ENCODE assay signal across 25 cellular contexts in genomic region chr22:35528967-35529366, GRCh38. TPM values are rescaled to one million over a fixed set of nuclear protein-coding genes. Genes with fewer than 3 reads are reported as not detected.
"Had no signal": no experiment of that assay in that cellular context is flagged by ENCODE, and none has a peak within 500 bp of the region (broad histone marks: within the 10 kb centered on the region; RNA-seq: fewer than 3 reads in every experiment).

No MANE protein-coding gene starts in this region.

- H3K27ac ChIP-seq: adrenal gland, breast epithelium, coronary artery had no signal

- H3K9me3 ChIP-seq: adrenal gland had no signal

- H3K27me3 Mint-ChIP-seq: activated naive CD8-positive, alpha-beta T cell treated with anti-CD3 and anti-CD28 coated beads, Interleukin-2, amount 10 ng/mL, durations not matched to agents 7 days and 5 days had no signal

- DNase-seq: activated CD4-positive, alpha-beta T cell treated with anti-CD3 and anti-CD28 coated beads for 48 hours; activated CD4-positive, alpha-beta T cell treated with anti-CD3 and anti-CD28 coated beads, Interleukin-2, amount 50 U/mL, for 4 hours; activated CD4-positive, CD25-positive, alpha-beta regulatory T cell treated with anti-CD3 and anti-CD28 coated beads, Interleukin-2, amount 50 U/mL, for 72 hours; activated CD8-positive, alpha-beta memory T cell treated with anti-CD3 and anti-CD28 coated beads, Interleukin-2, amount 50 U/mL, for 48 hours; activated CD8-positive, alpha-beta T cell treated with anti-CD3 and anti-CD28 coated beads, Interleukin-2, amount 10 ng/mL, durations not matched to agents 7 days and 5 days; activated naive CD4-positive, alpha-beta T cell treated with anti-CD3 and anti-CD28 coated beads, Interleukin-2, amount 50 U/mL, for 16 hours; activated naive CD8-positive, alpha-beta T cell treated with anti-CD3 and anti-CD28 coated beads, Interleukin-2, amount 10 ng/mL, durations not matched to agents 7 days and 5 days; activated T-cell treated with anti-CD3 and anti-CD28 coated beads, Interleukin-2, amount 50 U/mL, for 1 hour; adrenal gland; aorta; central memory CD4-positive, alpha-beta T cell; Karpas-422; NCI-H1092; NCI-H1417; NCI-H1930; NCI-H2107; NCI-H345; NCI-H510A; SIG-M5; T-cell; T-helper 2 cell; T1000 had no signal

- H3K36me3 Mint-ChIP-seq: activated naive CD8-positive, alpha-beta T cell treated with anti-CD3 and anti-CD28 coated beads, Interleukin-2, amount 10 ng/mL, durations not matched to agents 7 days and 5 days; T-cell had no signal

- H3K36me3 ChIP-seq: adrenal gland, breast epithelium had no signal

- H3K4me3 ChIP-seq: adrenal gland, breast epithelium, coronary artery had no signal

- H3K4me3 Mint-ChIP-seq: activated CD8-positive, alpha-beta T cell treated with anti-CD3 and anti-CD28 coated beads, Interleukin-2, amount 10 ng/mL, durations not matched to agents 7 days and 5 days; activated naive CD8-positive, alpha-beta T cell treated with anti-CD3 and anti-CD28 coated beads, Interleukin-2, amount 10 ng/mL, durations not matched to agents 7 days and 5 days; T-cell had no signal

- H3K4me1 Mint-ChIP-seq: activated naive CD8-positive, alpha-beta T cell treated with anti-CD3 and anti-CD28 coated beads, Interleukin-2, amount 10 ng/mL, durations not matched to agents 7 days and 5 days; T-cell had no signal

- H3K27ac Mint-ChIP-seq: activated CD8-positive, alpha-beta T cell treated with anti-CD3 and anti-CD28 coated beads, Interleukin-2, amount 10 ng/mL, durations not matched to agents 7 days and 5 days; activated naive CD8-positive, alpha-beta T cell treated with anti-CD3 and anti-CD28 coated beads, Interleukin-2, amount 10 ng/mL, durations not matched to agents 7 days and 5 days; T-cell had no signal

- ATAC-seq: activated CD8-positive, alpha-beta T cell treated with anti-CD3 and anti-CD28 coated beads, Interleukin-2, amount 10 ng/mL, durations not matched to agents 7 days and 5 days; T-cell had no signal

- H3K4me1 ChIP-seq: adrenal gland, breast epithelium had no signal

- H3K27me3 ChIP-seq: adrenal gland, breast epithelium had no signal

RNA-seq across cellular contexts. Expression of gene RASD2, which starts 11.7 kb away (rescaled TPM):
- total RNA-seq: activated naive CD8-positive, alpha-beta T cell treated with anti-CD3 and anti-CD28 coated beads, Interleukin-2, amount 10 ng/mL, durations not matched to agents 7 days and 5 days; MCF 10A had no signal
